13 cellular contexts compared by ENCODE assay signal in genomic region chr1:87869563-87869962, GRCh38.
DNase-seq lines count a peak whose midpoint lies in the region; ATAC-seq and TF ChIP-seq lines count a peak whose summit lies in the region.
"Had no signal": no experiment of that assay in that cellular context is flagged by ENCODE, and none has a peak within 500 bp of the region (broad histone marks: within the 10 kb centered on the region; RNA-seq: fewer than 3 reads in every experiment).

No MANE protein-coding gene starts in this region.

- no peak overlapping the region for H3K4me3 ChIP-seq in AG10803 (ENCODE audit: low read length)
- H3K4me3 ChIP-seq in IMR-90 (ENCODE audit: insufficient read depth, low read depth, low read length), result no peak overlapping the region
- H3K4me3 ChIP-seq in adipocyte (ENCODE audit: low read length), result peak overlapping the region; percentile 44
- no peak overlapping the region for H3K4me3 ChIP-seq in Karpas-422 (ENCODE audit: low read length)
- H3K4me3 ChIP-seq: skin epidermis had no signal

- H2AFZ ChIP-seq in IMR-90 (replicated peaks; ENCODE audit: low read length, poor library complexity) (no peak overlapping the region), Karpas-422 (ENCODE audit: low read length) (no peak overlapping the region)

- no peaks in the 10 kb centered on the region for H3K79me2 ChIP-seq in Karpas-422 (ENCODE audit: low read length)

- intact Hi-C loops in IMR-90 (cut with micrococcal nuclease) (no loop called here), left colon (cut with DNase I, micrococcal nuclease) (no loop called here)

- no peak overlapping the region for H2BK20ac ChIP-seq in IMR-90 (ENCODE audit: low read depth, low read length)

- H3K9ac ChIP-seq in IMR-90 (ENCODE audit: low read depth, low read length) (no peak overlapping the region), adipocyte (ENCODE audit: low read length) (no peak overlapping the region), Karpas-422 (ENCODE audit: low read length) (no peak overlapping the region)

- no peaks in the 10 kb centered on the region; the same call in 1 of the 2 replicates for H3K9me3 ChIP-seq in IMR-90 (ENCODE audit: control insufficient read depth, insufficient read depth, low read length)
- peaks cover 5% of the 10 kb centered on the region for H3K9me3 ChIP-seq in adipocyte (ENCODE audit: control insufficient read depth, low read length)
- no peaks in the 10 kb centered on the region for H3K9me3 ChIP-seq in Karpas-422 (ENCODE audit: low read length)

- TF ChIP-seq CTCF in AG10803 (conservative IDR thresholded peaks at IDR 0.05; ENCODE audit: low read length) (no peak), IMR-90 (conservative IDR thresholded peaks at IDR 0.05; ENCODE audit: low read depth, low read length) (no peak)

- no peak overlapping the region for H3K14ac ChIP-seq in IMR-90 (replicated peaks; ENCODE audit: low read depth, low read length)

- peak; percentile 51 for ATAC-seq in IMR-90 (ENCODE audit: low read depth)
- ATAC-seq in left colon, result peak; percentile 93
- ATAC-seq in HG03354 (IDR thresholded peaks at IDR 0.05; ENCODE audit: poor library complexity, severe bottlenecking, unreplicated experiment), result no peak
- ATAC-seq in GM19397 (IDR thresholded peaks at IDR 0.05; ENCODE audit: unreplicated experiment), result no peak
- ATAC-seq: stimulated activated naive CD8-positive, alpha-beta T cell treated with anti-CD3 and anti-CD28 coated beads, Interleukin-15, amount 100 ng/mL, for 72 hours had no signal

- H2AK5ac ChIP-seq in IMR-90 (ENCODE audit: low read depth, low read length), result no peak overlapping the region

- POLR2A ChIA-PET in IMR-90 (lab: Charles Lee; ENCODE audit: unreplicated experiment), result no interaction called here

- H3K4me1 ChIP-seq in IMR-90 (ENCODE audit: control insufficient read depth, insufficient read depth, low read length) (no peaks in the 10 kb centered on the region), adipocyte (ENCODE audit: control insufficient read depth, insufficient read depth, low read length) (peaks cover 10% of the 10 kb centered on the region), Karpas-422 (ENCODE audit: low read length) (peaks cover 21% of the 10 kb centered on the region)

- in situ Hi-C loops in IMR-90 (cut with MboI; ENCODE audit: low sequenced_read_pairs), result no loop called here

- H3K4ac ChIP-seq in IMR-90 (ENCODE audit: low read depth, low read length), result no peak overlapping the region

- no peak for TF ChIP-seq RAD21 in IMR-90 (IDR thresholded peaks at IDR 0.05; ENCODE audit: low read length)

- no peak overlapping the region for H2BK15ac ChIP-seq in IMR-90 (ENCODE audit: low read depth, low read length)

- H3K27me3 ChIP-seq in IMR-90 (ENCODE audit: control insufficient read depth, insufficient read depth, low read length) (no peaks in the 10 kb centered on the region), adipocyte (replicated peaks; ENCODE audit: control insufficient read depth, insufficient read depth, low read length) (no peaks in the 10 kb centered on the region), Karpas-422 (ENCODE audit: low read length) (no peaks in the 10 kb centered on the region)

- H2BK120ac ChIP-seq in IMR-90 (ENCODE audit: low read depth, low read length), result no peak overlapping the region

- dilution Hi-C loops in IMR-90 (cut with HindIII; ENCODE audit: low sequenced_read_pairs, unreplicated experiment), result no loop called here

- H3K23ac ChIP-seq in IMR-90 (ENCODE audit: low read depth, low read length), result no peak overlapping the region

- no peak overlapping the region for H3K56ac ChIP-seq in IMR-90 (ENCODE audit: extremely low read depth, insufficient read depth, low read length)

- no peaks in the 10 kb centered on the region for H3K36me3 ChIP-seq in IMR-90 (ENCODE audit: control insufficient read depth, insufficient read depth, low read length)
- no peaks in the 10 kb centered on the region for H3K36me3 ChIP-seq in adipocyte (ENCODE audit: control insufficient read depth, insufficient read depth, low read length, severe bottlenecking)
- no peaks in the 10 kb centered on the region for H3K36me3 ChIP-seq in Karpas-422 (ENCODE audit: insufficient read depth, low read length)

- H3K4me2 ChIP-seq in IMR-90 (ENCODE audit: low read depth, low read length) (no peak overlapping the region; the same call in 1 of the 2 replicates), Karpas-422 (ENCODE audit: low read depth, low read length, poor library complexity, severe bottlenecking) (no peak overlapping the region)

- no peaks in the 10 kb centered on the region for H3K9me2 ChIP-seq in Karpas-422 (replicated peaks; ENCODE audit: insufficient read depth, low read length)

- BruUV-seq in IMR-90 (replicated peaks; lab: Mats Ljungman, UMichigan), result no TSS peak

- H3K18ac ChIP-seq in IMR-90 (ENCODE audit: low read depth, low read length), result peak overlapping the region; percentile 57; the same call in 1 of the 2 replicates

- CTCF ChIA-PET in IMR-90 (lab: Yijun Ruan, JAX), result interaction anchor here (1.2 kb wide), 1 partner anchor 181 kb away, joined by 3 read pairs; no protein-coding TSS in a partner anchor

- H4K8ac ChIP-seq in IMR-90 (ENCODE audit: low read depth in 2 of 2, low read length in 2 of 2), result no peak overlapping the region

- DNase-seq in AG10803 (ENCODE audit: low read depth), result peak; percentile 68
- peak; percentile 78 for DNase-seq in IMR-90
- peak; percentile 4 for DNase-seq in adipocyte (ENCODE audit: low read depth)
- no peak for DNase-seq in left colon
- DNase-seq in stimulated activated CD8-positive, alpha-beta memory T cell treated with anti-CD3 and anti-CD28 coated beads, Interleukin-4, amount 100 ng/mL, for 48 hours, result no peak
- DNase-seq in Karpas-422, result no peak
- DNase-seq: activated gamma-delta T cell; effector memory CD4-positive, alpha-beta T cell; stimulated activated naive CD8-positive, alpha-beta T cell treated with anti-CD3 and anti-CD28 coated beads, Interleukin-15, amount 100 ng/mL, for 72 hours; T-helper 9 cell had no signal

- H3K79me1 ChIP-seq in IMR-90 (ENCODE audit: low read depth in 1 of 2, low read length in 2 of 2), result no peaks in the 10 kb centered on the region

- H4K20me1 ChIP-seq in IMR-90 (ENCODE audit: insufficient read depth, low read length) (no peaks in the 10 kb centered on the region), Karpas-422 (ENCODE audit: insufficient read depth, low read depth, low read length) (no peaks in the 10 kb centered on the region)

- peak overlapping the region; percentile 53 for H2BK5ac ChIP-seq in IMR-90 (ENCODE audit: low read depth, low read length, poor library complexity, severe bottlenecking)

- H3K27ac ChIP-seq in IMR-90 (ENCODE audit: insufficient read depth, low read length) (no peak overlapping the region), Karpas-422 (ENCODE audit: low read length) (no peak overlapping the region)

- H2AK9ac ChIP-seq in IMR-90 (replicated peaks; ENCODE audit: low read depth, low read length, poor library complexity), result no peak overlapping the region

- H3K9me1 ChIP-seq in IMR-90 (ENCODE audit: insufficient read depth, low read length), result no peaks in the 10 kb centered on the region

- H4K5ac ChIP-seq in IMR-90 (ENCODE audit: low read depth, low read length), result no peak overlapping the region; the same call in 1 of the 2 replicates

- no CpG with 5 or more reads among the region's 1 CpG for WGBS in IMR-90 (ENCODE audit: extremely low coverage in 2 of 2, insufficient read length in 1 of 2), 2 experiments

- no peak for TF ChIP-seq POLR2A in IMR-90 (IDR thresholded peaks at IDR 0.05; ENCODE audit: low read depth, low read length)

- no peak overlapping the region for H4K91ac ChIP-seq in IMR-90 (ENCODE audit: insufficient read depth, low read depth, low read length)

TF ChIP-seq in IMR-90, 13 proteins besides CTCF, POLR2A, EP300 and RAD21:
- no peak for TF ChIP-seq RCOR1 (IDR thresholded peaks at IDR 0.05; ENCODE audit: insufficient replicate concordance, low read length)
- TF ChIP-seq ELK1 (IDR thresholded peaks at IDR 0.05; ENCODE audit: borderline replicate concordance, low read depth, low read length), result no peak
- no peak for TF ChIP-seq RFX5 (IDR thresholded peaks at IDR 0.05; ENCODE audit: low read depth, low read length)
- TF ChIP-seq NFE2L2 (IDR thresholded peaks at IDR 0.05; ENCODE audit: low read depth, low read length), result peak; percentile 53; the same call in 1 of the 2 replicates
- peak; percentile 56 for TF ChIP-seq FOS (IDR thresholded peaks at IDR 0.05; ENCODE audit: low read depth, low read length)
- peak; percentile 82 for TF ChIP-seq CEBPB (IDR thresholded peaks at IDR 0.05; ENCODE audit: low read depth, low read length)

Comparison
In these comparisons a context has a peak if more than half of its experiments do, and no peak if none do; other contexts are left out.
1. DNase-seq: peak in AG10803 (single experiment), IMR-90 (single experiment) and adipocyte (single experiment); none in left colon (0 of 2), stimulated activated CD8-positive, alpha-beta memory T cell treated with anti-CD3 and anti-CD28 coated beads, Interleukin-4, amount 100 ng/mL, for 48 hours (single experiment) and Karpas-422 (single experiment).
2. ATAC-seq: peak in IMR-90 (single experiment) and left colon (single experiment); none in HG03354 (single experiment) and GM19397 (single experiment).